In the genomic region with DNA sequence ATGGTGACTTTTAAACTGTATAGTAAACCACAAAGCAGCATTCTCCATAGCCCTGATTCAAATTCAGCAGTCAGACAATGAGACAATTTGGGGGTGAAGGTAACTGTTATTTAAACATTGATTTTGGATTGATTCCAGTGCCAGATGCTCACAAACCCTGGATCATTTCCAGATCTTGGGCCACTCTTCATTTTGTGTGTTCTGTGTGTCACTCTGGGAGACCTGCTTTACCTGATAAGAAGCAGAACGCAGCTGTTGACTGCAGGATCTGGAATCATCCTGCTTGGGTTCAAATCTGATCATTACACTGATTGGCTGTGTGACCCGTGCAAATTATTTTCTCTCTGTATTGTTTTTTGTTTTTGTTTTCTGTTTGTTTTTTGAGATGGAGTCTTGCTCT, we compare ENCODE assay signal across 13 cellular contexts. TPM values are rescaled to one million over a fixed set of nuclear protein-coding genes. Genes with fewer than 3 reads are reported as not detected.
A peak's percentile ranks its signal among the peaks of the same experiment; 100 is the strongest.
DNase-seq lines count a peak whose midpoint lies in the region; ATAC-seq and TF ChIP-seq lines count a peak whose summit lies in the region.
"Had no signal": no experiment of that assay in that cellular context is flagged by ENCODE, and none has a peak within 500 bp of the region (broad histone marks: within the 10 kb centered on the region; RNA-seq: fewer than 3 reads in every experiment).

No MANE protein-coding gene starts in this region.

- DNase-seq in CD4-positive, alpha-beta memory T cell, result no peak
- DNase-seq in DND-41, result no peak
- DNase-seq in NCI-H345 (lab: John Stamatoyannopoulos, UW), result peak; percentile 79
- DNase-seq in Peyer's patch, result no peak
- DNase-seq: activated CD4-positive, alpha-beta T cell treated with anti-CD3 and anti-CD28 coated beads for 48 hours had no signal

- TF ChIP-seq CTCF in DND-41 (IDR thresholded peaks at IDR 0.05; ENCODE audit: borderline replicate concordance, extremely low read depth, low read length, poor library complexity, severe bottlenecking) (no peak), Peyer's patch (IDR thresholded peaks at IDR 0.05) (no peak)

- H3K4me1 Mint-ChIP-seq in CD4-positive, alpha-beta memory T cell, result peaks cover 6 to 35% (median 15%) of the 10 kb centered on the region in 4 donors

- no peak overlapping the region for H2AFZ ChIP-seq in DND-41 (ENCODE audit: low read depth, low read length)

- H3K36me3 ChIP-seq in CD4-positive, alpha-beta memory T cell (ENCODE audit: insufficient read depth, low read length), result no peaks in the 10 kb centered on the region
- no peaks in the 10 kb centered on the region for H3K36me3 ChIP-seq in DND-41 (ENCODE audit: insufficient read depth, low read length)
- H3K36me3 ChIP-seq in iPS-15b (ENCODE audit: control insufficient read depth, insufficient read depth, low read length), result no peaks in the 10 kb centered on the region
- no peaks in the 10 kb centered on the region for H3K36me3 ChIP-seq in Peyer's patch
- H3K36me3 ChIP-seq: BLaER1 treated with 17β-estradiol and CSF1 and Interleukin-3, amounts not matched to agents 10 nM and 100 nM had no signal

- TF ChIP-seq POLR2A in Peyer's patch (IDR thresholded peaks at IDR 0.05), result no peak

- peaks cover 59% of the 10 kb centered on the region in 2 donors for H3K27me3 Mint-ChIP-seq in CD4-positive, alpha-beta memory T cell

- peaks cover 14% of the 10 kb centered on the region for H3K4me1 ChIP-seq in CD4-positive, alpha-beta memory T cell (ENCODE audit: insufficient read depth, low read length)
- H3K4me1 ChIP-seq in DND-41 (ENCODE audit: insufficient read depth, low read length) (peaks cover 10% of the 10 kb centered on the region; the same call in 1 of the 2 replicates), iPS-15b (ENCODE audit: control insufficient read depth, insufficient read depth, low read length) (peaks cover 26% of the 10 kb centered on the region), Peyer's patch (peaks cover 0 to 14% (median 3%) of the 10 kb centered on the region in 4 donors)

- H3K36me3 Mint-ChIP-seq in CD4-positive, alpha-beta memory T cell, result no peaks in the 10 kb centered on the region

- H3K27ac ChIP-seq in CD4-positive, alpha-beta memory T cell (ENCODE audit: low read depth, low read length), result no peak overlapping the region
- H3K27ac ChIP-seq in DND-41 (ENCODE audit: low read length) (no peak overlapping the region), Peyer's patch (no peak overlapping the region)
- H3K27ac ChIP-seq: BLaER1 treated with 17β-estradiol and CSF1 and Interleukin-3, amounts not matched to agents 10 nM and 100 nM had no signal

- CTCF ChIA-PET in CD4-positive, alpha-beta memory T cell (lab: Charles Lee; ENCODE audit: partially characterized antibody), result no interaction called here

- 0 out of 3 replicates have a peak, but pooled peaks have one; percentile 24 for ATAC-seq in DND-41 (ENCODE audit: insufficient read depth, low read depth)
- ATAC-seq in GM18858 (IDR thresholded peaks at IDR 0.05; ENCODE audit: unreplicated experiment), result no peak
- ATAC-seq in HG03354 (IDR thresholded peaks at IDR 0.05; ENCODE audit: poor library complexity, severe bottlenecking, unreplicated experiment), result no peak
- ATAC-seq in HG02973 (IDR thresholded peaks at IDR 0.05; ENCODE audit: unreplicated experiment), result no peak
- ATAC-seq: sciatic nerve had no signal

- H3K4me2 ChIP-seq in DND-41 (ENCODE audit: insufficient read depth, low read length), result no peak overlapping the region

- no peaks in the 10 kb centered on the region for H3K9me3 ChIP-seq in CD4-positive, alpha-beta memory T cell (ENCODE audit: control insufficient read depth in 1 of 2, low read length in 2 of 2)
- H3K9me3 ChIP-seq in DND-41 (ENCODE audit: insufficient read depth, low read length, severe bottlenecking), result no peaks in the 10 kb centered on the region
- H3K9me3 ChIP-seq in iPS-15b (ENCODE audit: control insufficient read depth, insufficient read depth, low read length), result no peaks in the 10 kb centered on the region
- peaks cover 0 to 5% (median 0%) of the 10 kb centered on the region in 4 donors for H3K9me3 ChIP-seq in Peyer's patch

- POLR2A ChIA-PET in CD4-positive, alpha-beta memory T cell (lab: Charles Lee; ENCODE audit: partially characterized antibody), result no interaction called here

- H4K20me1 ChIP-seq in DND-41 (ENCODE audit: insufficient read depth, low read length), result no peaks in the 10 kb centered on the region
- H4K20me1 ChIP-seq: BLaER1 treated with 17β-estradiol and CSF1 and Interleukin-3, amounts not matched to agents 10 nM and 100 nM had no signal

- H3K4me3 ChIP-seq in CD4-positive, alpha-beta memory T cell (ENCODE audit: low read length in 2 of 2), result no peak overlapping the region
- H3K4me3 ChIP-seq in DND-41 (ENCODE audit: low read depth in 1 of 2, low read length in 2 of 2), result no peak overlapping the region
- peak overlapping the region; percentile 76 for H3K4me3 ChIP-seq in iPS-15b (ENCODE audit: low read depth, low read length)
- no peak overlapping the region for H3K4me3 ChIP-seq in Peyer's patch
- H3K4me3 ChIP-seq: BLaER1 treated with 17β-estradiol and CSF1 and Interleukin-3, amounts not matched to agents 10 nM and 100 nM had no signal

- H3K9ac ChIP-seq in DND-41 (ENCODE audit: low read depth, low read length) (no peak overlapping the region), iPS-15b (ENCODE audit: low read depth, low read length) (peak overlapping the region; percentile 1)
- H3K9ac ChIP-seq: BLaER1 treated with 17β-estradiol and CSF1 and Interleukin-3, amounts not matched to agents 10 nM and 100 nM had no signal

- peaks cover 17% of the 10 kb centered on the region for H3K27me3 ChIP-seq in CD4-positive, alpha-beta memory T cell (ENCODE audit: insufficient read depth, low read length)
- H3K27me3 ChIP-seq in DND-41 (ENCODE audit: insufficient read depth, low read length, poor library complexity) (no peaks in the 10 kb centered on the region), iPS-15b (ENCODE audit: control insufficient read depth, insufficient read depth, low read length) (peaks cover 46% of the 10 kb centered on the region), Peyer's patch (peaks cover 0 to 22% of the 10 kb centered on the region in 2 donors)

- intact Hi-C loops in CD4-positive, alpha-beta memory T cell (cut with micrococcal nuclease), result no loop called here

- H3K27ac Mint-ChIP-seq in CD4-positive, alpha-beta memory T cell, result no peak overlapping the region
- H3K27ac Mint-ChIP-seq: activated T-helper 1 cell treated with anti-CD3 and anti-CD28 coated beads, Interleukin-12 subunit alpha, Interleukin-12 subunit beta, Interleukin-2, Interleukin-4 antibody, amounts not matched to agents 30 ng/mL and 10 ng/mL and 1 ng/mL, durations not matched to agents 14 hours and 24 hours and 36 hours had no signal

- no peaks in the 10 kb centered on the region for H3K79me2 ChIP-seq in DND-41 (ENCODE audit: insufficient read depth, low read length)

- peak overlapping the region in 6 of 8 donors; percentile 4 to 64 (median 20) for H3K4me3 Mint-ChIP-seq in CD4-positive, alpha-beta memory T cell
- H3K4me3 Mint-ChIP-seq: activated T-helper 1 cell treated with anti-CD3 and anti-CD28 coated beads, Interleukin-12 subunit alpha, Interleukin-12 subunit beta, Interleukin-2, Interleukin-4 antibody, amounts not matched to agents 30 ng/mL and 10 ng/mL and 1 ng/mL, durations not matched to agents 14 hours and 24 hours and 36 hours had no signal

- peaks cover 0 to 23% (median 15%) of the 10 kb centered on the region in 8 donors for H3K9me3 Mint-ChIP-seq in CD4-positive, alpha-beta memory T cell

RNA-seq across cellular contexts. Expression of a gene that starts 4.0 kb away (rescaled TPM):
- total RNA-seq in CD4-positive, alpha-beta memory T cell, result not detected
- polyA plus RNA-seq in CD4-positive, alpha-beta memory T cell, result not detected
- not detected for total RNA-seq in Peyer's patch
- total RNA-seq: activated T-helper 1 cell treated with anti-CD3 and anti-CD28 coated beads, Interleukin-12 subunit alpha, Interleukin-12 subunit beta, Interleukin-2, Interleukin-4 antibody, amounts not matched to agents 30 ng/mL and 10 ng/mL and 1 ng/mL, durations not matched to agents 14 hours and 24 hours and 36 hours; M059J had no signal
